Comparison of ENCODE assay signal across 1 cellular context in genomic region chr19:16373079-16373478, GRCh38.
TF ChIP-seq lines count a peak whose summit lies in the region.

No MANE protein-coding gene starts in this region.

TF ChIP-seq in SK-N-SH, 30 proteins besides CTCF, POLR2A, EP300 and RAD21 (continued from another document):
- TF ChIP-seq, protein P1, sequence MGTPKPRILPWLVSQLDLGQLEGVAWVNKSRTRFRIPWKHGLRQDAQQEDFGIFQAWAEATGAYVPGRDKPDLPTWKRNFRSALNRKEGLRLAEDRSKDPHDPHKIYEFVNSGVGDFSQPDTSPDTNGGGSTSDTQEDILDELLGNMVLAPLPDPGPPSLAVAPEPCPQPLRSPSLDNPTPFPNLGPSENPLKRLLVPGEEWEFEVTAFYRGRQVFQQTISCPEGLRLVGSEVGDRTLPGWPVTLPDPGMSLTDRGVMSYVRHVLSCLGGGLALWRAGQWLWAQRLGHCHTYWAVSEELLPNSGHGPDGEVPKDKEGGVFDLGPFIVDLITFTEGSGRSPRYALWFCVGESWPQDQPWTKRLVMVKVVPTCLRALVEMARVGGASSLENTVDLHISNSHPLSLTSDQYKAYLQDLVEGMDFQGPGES (IDR thresholded peaks at IDR 0.05; ENCODE audit: low read depth, low read length), result no peak
- TF ChIP-seq FOXM1 (IDR thresholded peaks at IDR 0.05; ENCODE audit: low read depth), result no peak
- TF ChIP-seq MEF2A (IDR thresholded peaks at IDR 0.05; ENCODE audit: borderline replicate concordance, low read depth), result no peak
- TF ChIP-seq GABPA (IDR thresholded peaks at IDR 0.05; ENCODE audit: low read depth), result no peak
- no peak for TF ChIP-seq GATA2 (CRISPR knock-in tag; IDR thresholded peaks at IDR 0.05)
- TF ChIP-seq ELF1 (IDR thresholded peaks at IDR 0.05), result no peak
- no peak for TF ChIP-seq JUND (IDR thresholded peaks at IDR 0.05)
- no peak for TF ChIP-seq YY1 (IDR thresholded peaks at IDR 0.05; ENCODE audit: low read depth)
- no peak for TF ChIP-seq RCOR1 (IDR thresholded peaks at IDR 0.05; ENCODE audit: low read length)
- TF ChIP-seq REST (IDR thresholded peaks at IDR 0.05; ENCODE audit: low read depth, low read length), result no peak
- TF ChIP-seq SMC3 (IDR thresholded peaks at IDR 0.05; ENCODE audit: low read depth, low read length), result no peak
- TF ChIP-seq TCF12 (IDR thresholded peaks at IDR 0.05), result no peak
- no peak for TF ChIP-seq POLR2AphosphoS5 (IDR thresholded peaks at IDR 0.05; ENCODE audit: low read depth, low read length)
